Comparison of ENCODE assay signal across 23 cellular contexts in the genomic region with DNA sequence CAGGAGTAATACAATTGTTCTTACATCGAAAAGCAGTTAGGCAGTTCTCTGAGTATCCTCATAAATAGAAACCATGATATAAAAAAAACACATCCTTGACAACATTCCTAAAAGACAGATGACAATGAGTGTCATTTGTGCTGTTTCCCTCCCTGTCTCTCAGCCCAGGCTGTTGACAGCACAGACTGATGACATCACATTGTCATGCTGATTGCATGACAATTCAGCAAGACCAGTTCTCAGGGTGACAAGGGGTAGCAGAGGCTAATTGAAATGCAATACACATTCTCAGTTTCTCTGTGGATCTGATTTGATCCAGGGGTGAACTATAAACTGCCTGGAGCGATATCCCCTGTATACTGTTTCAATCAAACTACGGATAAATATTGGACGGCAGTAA. TPM values are rescaled to one million over a fixed set of nuclear protein-coding genes. Genes with fewer than 3 reads are reported as not detected.
DNase-seq lines count a peak whose midpoint lies in the region; ATAC-seq, FAIRE-seq and TF ChIP-seq lines count a peak whose summit lies in the region.
"Had no signal": no experiment of that assay in that cellular context is flagged by ENCODE, and none has a peak within 500 bp of the region (broad histone marks: within the 10 kb centered on the region; RNA-seq: fewer than 3 reads in every experiment).

No MANE protein-coding gene starts in this region.

- no peak overlapping the region for H3K27ac ChIP-seq in HepG2 (ENCODE audit: extremely low read length, insufficient read depth, low read length)
- no peak overlapping the region for H3K27ac ChIP-seq in right lobe of liver
- H3K27ac ChIP-seq: Peyer's patch, tibial artery had no signal

- TF ChIP-seq RAD21 in HepG2 (CRISPR knock-in tag; IDR thresholded peaks at IDR 0.05) = no peak

- H3K9ac ChIP-seq in HepG2 (ENCODE audit: insufficient read depth, low read depth, low read length) = no peak overlapping the region

- no peak for DNase-seq in HepG2 (ENCODE audit: low spot score)
- DNase-seq in right lobe of liver = no peak
- peak in 28 of 42 donors; percentile 17 to 79 (median 50) for DNase-seq in head of caudate nucleus
- peak; percentile 81 for DNase-seq in medulla oblongata (ENCODE audit: extremely low spot score)
- DNase-seq in urothelium cell line (ENCODE audit: low spot score) = no peak
- DNase-seq in stimulated activated CD4-positive, alpha-beta T cell treated with anti-CD3 and anti-CD28 coated beads, Interleukin-1b, Interleukin-23, amount 100 ng/mL, for 48 hours = no peak
- no peak for DNase-seq in activated gamma-delta T cell (lab: John Stamatoyannopoulos, UW)
- DNase-seq in LoVo (ENCODE audit: low spot score) = no peak
- DNase-seq: ACHN; activated CD8-positive, alpha-beta memory T cell treated with anti-CD3 and anti-CD28 coated beads for 24 hours; activated effector memory CD4-positive, alpha-beta T cell treated with anti-CD3 and anti-CD28 coated beads, Interleukin-2, amount 50 U/mL, for 16 hours; CD8-positive, alpha-beta memory T cell; effector CD8-positive, alpha-beta T cell; HFFc6; Karpas-422; NCI-H1436 treated with DMSO at 0.1 percent for 48 hours; NCI-H510A treated with DMSO at 0.1 percent for 48 hours; Peyer's patch; retina; stimulated activated CD4-positive, alpha-beta T cell treated with anti-CD3 and anti-CD28 coated beads, Interleukin-4, amount 100 ng/mL, for 24 hours; tibial artery had no signal

- FAIRE-seq in HepG2 (lab: Jason Lieb, UNC) (no peak), urothelium cell line (lab: Jason Lieb, UNC) (peak; percentile 59)
- FAIRE-seq: GM12891, islet of Langerhans had no signal

- WGBS in HepG2 (ENCODE audit: low lambda C conversion rate) = 68% methylated on average over 4 of the region's 4 CpGs
- WGBS in right lobe of liver (ENCODE audit: insufficient coverage, low coverage, low lambda C conversion rate, missing lambda C conversion rate) = 83% methylated on average over 4 of the region's 4 CpGs

- TF ChIP-seq POLR2A in HepG2 (IDR thresholded peaks at IDR 0.05; ENCODE audit: insufficient read depth in 1 of 2, low read depth in 2 of 2, low read length in 2 of 2) = no peak
- no peak for TF ChIP-seq POLR2A in right lobe of liver (IDR thresholded peaks at IDR 0.05)

- in situ Hi-C loops in HepG2 (cut with HindIII; ENCODE audit: extremely low pct_ligation_motif_present, low pct_unique_long_range_greater_than_20kb) = no loop called here

- TF ChIP-seq EP300 in HepG2 (IDR thresholded peaks at IDR 0.05; ENCODE audit: low read depth in 2 of 2, low read length in 2 of 2) = no peak
- TF ChIP-seq EP300 in HepG2 (CRISPR knock-in tag; IDR thresholded peaks at IDR 0.05; ENCODE audit: borderline replicate concordance) = no peak

- ATAC-seq in HepG2 (no peak), right lobe of liver (no peak)

- H3K4me1 ChIP-seq in HepG2 (ENCODE audit: insufficient read depth, low read length) (peaks cover 10% of the 10 kb centered on the region; the same call in 1 of the 2 replicates), right lobe of liver (no peaks in the 10 kb centered on the region)
- H3K4me1 ChIP-seq: Peyer's patch, tibial artery had no signal

- TF ChIP-seq CTCF in HepG2 (CRISPR knock-in tag; IDR thresholded peaks at IDR 0.05) (no peak), right lobe of liver (IDR thresholded peaks at IDR 0.05) (no peak)

- H3K36me3 ChIP-seq in HepG2 (replicated peaks in 1 of 2; ENCODE audit: control insufficient read depth in 1 of 2, insufficient read depth in 2 of 2, low read length in 2 of 2) (no peaks in the 10 kb centered on the region), right lobe of liver (no peaks in the 10 kb centered on the region)
- H3K36me3 ChIP-seq: Peyer's patch had no signal

- intact Hi-C loops in HepG2 (cut with micrococcal nuclease; ENCODE audit: unreplicated experiment) = loop anchor here (10.0 kb wide), 1 partner anchor 378 kb away; no protein-coding TSS in a partner anchor
- intact Hi-C loops in right lobe of liver (cut with DNase I) = no loop called here
- intact Hi-C loops in head of caudate nucleus (cut with DNase I) = no loop called here

- CTCF ChIA-PET in HepG2 (lab: Yijun Ruan, JAX; ENCODE audit: low intra/inter-chr PET ratio, low total read pairs) = no interaction called here

- H3K4me2 ChIP-seq in HepG2 (ENCODE audit: low read depth, low read length) = no peak overlapping the region

- H3K79me2 ChIP-seq in HepG2 (ENCODE audit: insufficient read depth, low read length) = no peaks in the 10 kb centered on the region

- no peaks in the 10 kb centered on the region for H3K9me3 ChIP-seq in HepG2 (ENCODE audit: low read length)
- H3K9me3 ChIP-seq in right lobe of liver = no peaks in the 10 kb centered on the region
- H3K9me3 ChIP-seq: Peyer's patch, tibial artery had no signal

- H3K27me3 ChIP-seq in HepG2 (ENCODE audit: control insufficient read depth in 1 of 2, insufficient read depth in 2 of 2, low read length in 2 of 2) (no peaks in the 10 kb centered on the region), right lobe of liver (no peaks in the 10 kb centered on the region)
- H3K27me3 ChIP-seq: Peyer's patch, tibial artery had no signal

- H4K20me1 ChIP-seq in HepG2 (ENCODE audit: insufficient read depth, low read length) = no peaks in the 10 kb centered on the region

- no peak overlapping the region for H3K4me3 ChIP-seq in HepG2 (replicated peaks in 1 of 3; ENCODE audit: insufficient read depth in 1 of 3, low read depth in 2 of 3, low read length in 3 of 3)
- no peak overlapping the region for H3K4me3 ChIP-seq in right lobe of liver
- H3K4me3 ChIP-seq: Peyer's patch, tibial artery had no signal

- POLR2A ChIA-PET in HepG2 (lab: Yijun Ruan, JAX) = no interaction called here

- BruUV-seq in HepG2 (replicated peaks; lab: Mats Ljungman, UMichigan) = no TSS peak

- H2AFZ ChIP-seq in HepG2 (ENCODE audit: low read length) = no peak overlapping the region

TF ChIP-seq in HepG2, 621 proteins besides CTCF, POLR2A, EP300 and RAD21 (continues in another document):
- TF ChIP-seq KAT2B (IDR thresholded peaks at IDR 0.05; ENCODE audit: borderline replicate concordance, low read depth, low read length) (no peak), CREB1 (IDR thresholded peaks at IDR 0.05) (peak; percentile 81), CREB1 (CRISPR knock-in tag; IDR thresholded peaks at IDR 0.05) (no peak)

RNA-seq across cellular contexts. Expression of a gene that starts 16.9 kb away (rescaled TPM):
- total RNA-seq in HepG2 (2016; rRNA removed; fragmentation: Illumina TruSeq; extraction: Trizol) = 12.7 and 26.6 TPM in 2 replicates
- 6.9 and 7.8 TPM in 2 replicates for total RNA-seq in HepG2 (2016; cell fraction: cytosol; rRNA removed; fragmentation: Illumina TruSeq; extraction: Trizol; ENCODE audit: low read depth)
- total RNA-seq in HepG2 (2016; cell fraction: insoluble cytoplasmic fraction; rRNA removed; fragmentation: Illumina TruSeq; extraction: Trizol) = 12.7 and 26.8 TPM in 2 replicates
- total RNA-seq in HepG2 (2016; cell fraction: membrane; rRNA removed; fragmentation: Illumina TruSeq; extraction: Trizol) = 12.7 and 13.6 TPM in 2 replicates
- 30.8 and 31.8 TPM in 2 replicates for total RNA-seq in HepG2 (2016; cell fraction: nucleus; rRNA removed; fragmentation: Illumina TruSeq; extraction: Trizol)
- polyA plus RNA-seq in HepG2 (2011; rRNA removed) = 28.0 and 29.1 TPM in 2 replicates
- 14.0 and 18.8 TPM in 2 replicates for polyA plus RNA-seq in HepG2 (2011; cell fraction: cytosol; rRNA removed)
- 23.7 and 28.7 TPM in 2 replicates for polyA plus RNA-seq in HepG2 (2011; cell fraction: nucleus; rRNA removed)
- 87.1 and 99.1 TPM in 2 replicates for polyA plus RNA-seq in HepG2 (2012)
- polyA plus RNA-seq in HepG2 (2016; cell fraction: cytosol; fragmentation: Illumina TruSeq; extraction: Trizol; ENCODE audit: low read depth) = 28.7 and 30.6 TPM in 2 replicates
- 103 and 112 TPM in 2 replicates for polyA plus RNA-seq in HepG2 (2016; cell fraction: insoluble cytoplasmic fraction; fragmentation: Illumina TruSeq; extraction: Trizol; ENCODE audit: low read depth)
- polyA plus RNA-seq in HepG2 (2016; cell fraction: membrane; fragmentation: Illumina TruSeq; extraction: Trizol; ENCODE audit: low read depth) = 42.0 and 42.2 TPM in 2 replicates
- 118 and 130 TPM in 2 replicates for polyA plus RNA-seq in HepG2 (2016; cell fraction: nucleus; fragmentation: Illumina TruSeq; extraction: Trizol; ENCODE audit: insufficient read depth, low read depth)
- 4.3 and 4.4 TPM in 2 replicates for polyA minus RNA-seq in HepG2 (2011; rRNA and poly(A)+ RNA removed; ENCODE audit: low replicate concordance)
- polyA minus RNA-seq in HepG2 (2011; cell fraction: cytosol; rRNA and poly(A)+ RNA removed) = 13.9 and 15.7 TPM in 2 replicates
- 29.2 and 30.7 TPM in 2 replicates for polyA minus RNA-seq in HepG2 (2011; cell fraction: nucleus; rRNA and poly(A)+ RNA removed)
- total RNA-seq in right lobe of liver = 10 to 100 TPM; 11.1 to 26.2 (median 20.5) TPM

Comparison
In these comparisons a context has a peak if more than half of its experiments do, and no peak if none do; other contexts are left out.
1. DNase-seq: peak in head of caudate nucleus (28 of 42) and medulla oblongata (single experiment); none in HepG2 (single experiment), right lobe of liver (0 of 3), urothelium cell line (single experiment), stimulated activated CD4-positive, alpha-beta T cell treated with anti-CD3 and anti-CD28 coated beads, Interleukin-1b, Interleukin-23, amount 100 ng/mL, for 48 hours (single experiment), activated gamma-delta T cell (single experiment) and LoVo (single experiment).